ENCODE assay signal across 13 cellular contexts in genomic region chr6:47016236-47016635, GRCh38. TPM values are rescaled to one million over a fixed set of nuclear protein-coding genes. Genes with fewer than 3 reads are reported as not detected.
DNase-seq lines count a peak whose midpoint lies in the region; ATAC-seq, FAIRE-seq and TF ChIP-seq lines count a peak whose summit lies in the region.
"Had no signal": no experiment of that assay in that cellular context is flagged by ENCODE, and none has a peak within 500 bp of the region (broad histone marks: within the 10 kb centered on the region; RNA-seq: fewer than 3 reads in every experiment).

No MANE protein-coding gene starts in this region.

- H3K4me2 ChIP-seq in HepG2 (ENCODE audit: low read depth, low read length) = no peak overlapping the region

- H3K36me3 Mint-ChIP-seq in Caco-2 (ENCODE audit: insufficient read depth, unreplicated experiment) = no peaks in the 10 kb centered on the region
- H3K36me3 Mint-ChIP-seq: brain had no signal

- H3K4me3 Mint-ChIP-seq in Caco-2 (ENCODE audit: unreplicated experiment) = no peak overlapping the region

- H3K27ac Mint-ChIP-seq in Caco-2 (ENCODE audit: unreplicated experiment) = no peak overlapping the region

- POLR2A ChIA-PET in HepG2 (lab: Yijun Ruan, JAX) = no interaction called here
- POLR2A ChIA-PET in Caco-2 (lab: Charles Lee) = interaction anchor here (0.6 kb wide), 1 partner anchor 19 kb away, joined by 9 read pairs; no protein-coding TSS in a partner anchor

- TF ChIP-seq CTCF in HepG2 (CRISPR knock-in tag; IDR thresholded peaks at IDR 0.05) (no peak), right lobe of liver (IDR thresholded peaks at IDR 0.05) (no peak), esophagus muscularis mucosa (IDR thresholded peaks at IDR 0.05) (no peak), Caco-2 (IDR thresholded peaks at IDR 0.05; ENCODE audit: insufficient read depth in 1 of 2, low read depth in 1 of 2, low read length in 1 of 2, severe bottlenecking in 1 of 2, unreplicated experiment in 1 of 2) (no peak)

- H3K4me1 ChIP-seq in HepG2 (ENCODE audit: insufficient read depth, low read length) = peaks cover 10% of the 10 kb centered on the region
- no peaks in the 10 kb centered on the region for H3K4me1 ChIP-seq in right lobe of liver
- no peaks in the 10 kb centered on the region for H3K4me1 ChIP-seq in esophagus muscularis mucosa
- peaks cover 10% of the 10 kb centered on the region; the same call in 1 of the 2 replicates for H3K4me1 ChIP-seq in Caco-2

- WGBS in HepG2 (ENCODE audit: low lambda C conversion rate) = 37% methylated on average over 3 of the region's 3 CpGs
- WGBS in right lobe of liver (ENCODE audit: insufficient coverage, low coverage, low lambda C conversion rate, missing lambda C conversion rate) = 34% methylated on average over 2 of the region's 3 CpGs
- 75% methylated on average over 3 of the region's 3 CpGs for WGBS in esophagus muscularis mucosa

- H3K36me3 ChIP-seq in HepG2 (replicated peaks in 1 of 2; ENCODE audit: control insufficient read depth in 1 of 2, insufficient read depth in 2 of 2, low read length in 2 of 2) = no peaks in the 10 kb centered on the region
- H3K36me3 ChIP-seq in right lobe of liver = no peaks in the 10 kb centered on the region
- H3K36me3 ChIP-seq in esophagus muscularis mucosa = no peaks in the 10 kb centered on the region
- no peaks in the 10 kb centered on the region for H3K36me3 ChIP-seq in Caco-2 (ENCODE audit: control insufficient read depth, insufficient read depth, low read length)

- H3K4me3 ChIP-seq in HepG2 (replicated peaks in 1 of 3; ENCODE audit: insufficient read depth in 1 of 3, low read depth in 2 of 3, low read length in 3 of 3) (no peak overlapping the region), right lobe of liver (no peak overlapping the region), esophagus muscularis mucosa (no peak overlapping the region), Caco-2 (ENCODE audit: low read depth, low read length) (no peak overlapping the region)

- no peak for FAIRE-seq in HepG2 (lab: Jason Lieb, UNC)

- intact Hi-C loops in HepG2 (cut with micrococcal nuclease; ENCODE audit: unreplicated experiment) = loop anchor here (1.0 kb wide), 1 partner anchor 21 kb away; no protein-coding TSS in a partner anchor
- intact Hi-C loops in right lobe of liver (cut with DNase I) = no loop called here
- intact Hi-C loops in esophagus muscularis mucosa (cut with DNase I) = no loop called here
- intact Hi-C loops in Caco-2 (cut with micrococcal nuclease; ENCODE audit: unreplicated experiment) = no loop called here

- H4K20me1 ChIP-seq in HepG2 (ENCODE audit: insufficient read depth, low read length) = no peaks in the 10 kb centered on the region

- CTCF ChIA-PET in HepG2 (lab: Yijun Ruan, JAX; ENCODE audit: low intra/inter-chr PET ratio, low total read pairs) = no interaction called here
- CTCF ChIA-PET in Caco-2 (lab: Charles Lee) = interaction anchor here (1.0 kb wide), 1 partner anchor 31 kb away, joined by 3 read pairs; no protein-coding TSS in a partner anchor

- H3K27ac ChIP-seq in HepG2 (ENCODE audit: extremely low read length, insufficient read depth, low read length) (no peak overlapping the region), right lobe of liver (no peak overlapping the region), esophagus muscularis mucosa (replicated peaks in 1 of 4) (no peak overlapping the region)

- no peaks in the 10 kb centered on the region for H3K27me3 Mint-ChIP-seq in Caco-2 (ENCODE audit: insufficient read depth, unreplicated experiment)

- TF ChIP-seq EP300 in HepG2 (IDR thresholded peaks at IDR 0.05; ENCODE audit: low read depth in 2 of 2, low read length in 2 of 2) (no peak), HepG2 (CRISPR knock-in tag; IDR thresholded peaks at IDR 0.05; ENCODE audit: borderline replicate concordance) (no peak), esophagus muscularis mucosa (IDR thresholded peaks at IDR 0.05) (no peak)

- no peak for TF ChIP-seq RAD21 in HepG2 (CRISPR knock-in tag; IDR thresholded peaks at IDR 0.05)

- H3K9me3 ChIP-seq in HepG2 (ENCODE audit: low read length) (no peaks in the 10 kb centered on the region), right lobe of liver (no peaks in the 10 kb centered on the region), esophagus muscularis mucosa (no peaks in the 10 kb centered on the region), Caco-2 (no peaks in the 10 kb centered on the region)

- peaks cover 9% of the 10 kb centered on the region for H3K4me1 Mint-ChIP-seq in Caco-2 (ENCODE audit: low read depth, unreplicated experiment)

- 0 out of 3 replicates have a peak, but pooled peaks have one; percentile 36 for ATAC-seq in HepG2
- no peak for ATAC-seq in right lobe of liver
- ATAC-seq: left lobe of liver, Panc1 had no signal

- H3K27me3 ChIP-seq in HepG2 (ENCODE audit: control insufficient read depth in 1 of 2, insufficient read depth in 2 of 2, low read length in 2 of 2) (peaks cover 0 to 35% of the 10 kb centered on the region in 2 experiments; a peak in 2 of 5 replicates), right lobe of liver (no peaks in the 10 kb centered on the region), esophagus muscularis mucosa (no peaks in the 10 kb centered on the region), Caco-2 (replicated peaks; ENCODE audit: control insufficient read depth, insufficient read depth, low read length) (no peaks in the 10 kb centered on the region)

- DNase-seq in HepG2 (ENCODE audit: low spot score) (no peak), right lobe of liver (no peak), NCI-H510A treated with DMSO at 0.1 percent for 48 hours (lab: John Stamatoyannopoulos, UW) (peak; percentile 93), esophagus muscularis mucosa (ENCODE audit: extremely low spot score) (peak; percentile 53), COR-L47 (lab: John Stamatoyannopoulos, UW) (no peak), Caco-2 (no peak), activated gamma-delta T cell (lab: John Stamatoyannopoulos, UW) (no peak)
- DNase-seq in stimulated activated CD4-positive, alpha-beta T cell treated with anti-CD3 and anti-CD28 coated beads, Interleukin-15, amount 100 ng/mL, for 24 hours = no peak
- DNase-seq: activated naive CD4-positive, alpha-beta T cell treated with anti-CD3 and anti-CD28 coated beads, Interleukin-2, amount 50 U/mL, for 16 hours; NCI-H345 had no signal

- H3K9ac ChIP-seq in HepG2 (ENCODE audit: insufficient read depth, low read depth, low read length) = no peak overlapping the region

- H2AFZ ChIP-seq in HepG2 (ENCODE audit: low read length) = no peak overlapping the region

- TF ChIP-seq POLR2A in HepG2 (IDR thresholded peaks at IDR 0.05; ENCODE audit: insufficient read depth in 1 of 2, low read depth in 2 of 2, low read length in 2 of 2) (no peak), right lobe of liver (IDR thresholded peaks at IDR 0.05) (no peak), esophagus muscularis mucosa (IDR thresholded peaks at IDR 0.05; ENCODE audit: low read depth) (no peak)

- peaks cover 10% of the 10 kb centered on the region for H3K9me3 Mint-ChIP-seq in Caco-2 (ENCODE audit: unreplicated experiment)

- in situ Hi-C loops in HepG2 (cut with HindIII; ENCODE audit: extremely low pct_ligation_motif_present, low pct_unique_long_range_greater_than_20kb) = no loop called here

- no peaks in the 10 kb centered on the region for H3K79me2 ChIP-seq in HepG2 (ENCODE audit: insufficient read depth, low read length)

- BruUV-seq in HepG2 (replicated peaks; lab: Mats Ljungman, UMichigan) = no TSS peak
- BruUV-seq in Caco-2 (replicated peaks; lab: Mats Ljungman, UMichigan) = no TSS peak

TF ChIP-seq in HepG2, 621 proteins besides CTCF, POLR2A, EP300 and RAD21 (continues in another document):
- TF ChIP-seq ZFYVE20 (CRISPR knock-in tag; IDR thresholded peaks at IDR 0.05; ENCODE audit: borderline replicate concordance, low read depth) (no peak), ZNF879 (CRISPR knock-in tag; IDR thresholded peaks at IDR 0.05) (no peak), ZNF770 (CRISPR knock-in tag; IDR thresholded peaks at IDR 0.05) (no peak)

RNA-seq across cellular contexts. Expression of gene ADGRF1, which starts 25.9 kb away (rescaled TPM):
- total RNA-seq in HepG2 (2016; rRNA removed; fragmentation: Illumina TruSeq; extraction: Trizol) = not detected in 2 replicates
- not detected in 2 replicates for total RNA-seq in HepG2 (2016; cell fraction: cytosol; rRNA removed; fragmentation: Illumina TruSeq; extraction: Trizol; ENCODE audit: low read depth)
- not detected in 2 replicates for total RNA-seq in HepG2 (2016; cell fraction: insoluble cytoplasmic fraction; rRNA removed; fragmentation: Illumina TruSeq; extraction: Trizol)
- not detected in 2 replicates for total RNA-seq in HepG2 (2016; cell fraction: membrane; rRNA removed; fragmentation: Illumina TruSeq; extraction: Trizol)
- not detected in 2 replicates for total RNA-seq in HepG2 (2016; cell fraction: nucleus; rRNA removed; fragmentation: Illumina TruSeq; extraction: Trizol)
- polyA plus RNA-seq in HepG2 (2011; rRNA removed) = not detected in 2 replicates
- polyA plus RNA-seq in HepG2 (2011; cell fraction: cytosol; rRNA removed) = 0.03 TPM in 1 of 2 replicates, not detected in the other
- polyA plus RNA-seq in HepG2 (2011; cell fraction: nucleus; rRNA removed) = not detected in 2 replicates
- not detected in 2 replicates for polyA plus RNA-seq in HepG2 (2012)
- polyA plus RNA-seq in HepG2 (2016; cell fraction: cytosol; fragmentation: Illumina TruSeq; extraction: Trizol; ENCODE audit: low read depth) = not detected in 2 replicates
- polyA plus RNA-seq in HepG2 (2016; cell fraction: insoluble cytoplasmic fraction; fragmentation: Illumina TruSeq; extraction: Trizol; ENCODE audit: low read depth) = not detected in 2 replicates
- not detected in 2 replicates for polyA plus RNA-seq in HepG2 (2016; cell fraction: membrane; fragmentation: Illumina TruSeq; extraction: Trizol; ENCODE audit: low read depth)
- not detected in 2 replicates for polyA plus RNA-seq in HepG2 (2016; cell fraction: nucleus; fragmentation: Illumina TruSeq; extraction: Trizol; ENCODE audit: insufficient read depth, low read depth)
- polyA minus RNA-seq in HepG2 (2011; rRNA and poly(A)+ RNA removed; ENCODE audit: low replicate concordance) = not detected in 2 replicates
- polyA minus RNA-seq in HepG2 (2011; cell fraction: cytosol; rRNA and poly(A)+ RNA removed) = not detected in 2 replicates
- polyA minus RNA-seq in HepG2 (2011; cell fraction: nucleus; rRNA and poly(A)+ RNA removed) = not detected in 2 replicates
- not detected for total RNA-seq in right lobe of liver
- total RNA-seq in esophagus muscularis mucosa = under 1 TPM in 1 of 4 donors, not detected in 3; 0.83 TPM
- total RNA-seq in Caco-2 (2022) = 0.16 and 0.52 TPM in 2 replicates

Comparison
In these comparisons a context has a peak if more than half of its experiments do, and no peak if none do; other contexts are left out.
1. DNase-seq: peak in NCI-H510A treated with DMSO at 0.1 percent for 48 hours (single experiment) and esophagus muscularis mucosa (single experiment); none in HepG2 (single experiment), right lobe of liver (0 of 3), stimulated activated CD4-positive, alpha-beta T cell treated with anti-CD3 and anti-CD28 coated beads, Interleukin-15, amount 100 ng/mL, for 24 hours (single experiment), COR-L47 (single experiment), Caco-2 (0 of 2) and activated gamma-delta T cell (single experiment).